Comparison of ENCODE assay signal across 10 cellular contexts in genomic region chr1:74010206-74010605, GRCh38.
A peak's percentile ranks its signal among the peaks of the same experiment; 100 is the strongest.
DNase-seq lines count a peak whose midpoint lies in the region; ATAC-seq and TF ChIP-seq lines count a peak whose summit lies in the region.
"Had no signal": no experiment of that assay in that cellular context is flagged by ENCODE, and none has a peak within 500 bp of the region (broad histone marks: within the 10 kb centered on the region; RNA-seq: fewer than 3 reads in every experiment).

No MANE protein-coding gene starts in this region.

- no peaks in the 10 kb centered on the region for H3K9me3 Mint-ChIP-seq in activated naive CD8-positive, alpha-beta T cell (ENCODE audit: low read depth)
- H3K9me3 Mint-ChIP-seq in activated naive CD8-positive, alpha-beta T cell treated with anti-CD3 and anti-CD28 coated beads, Interleukin-2, amount 50 U/mL, for 24 hours: no peaks in the 10 kb centered on the region
- no peaks in the 10 kb centered on the region for H3K9me3 Mint-ChIP-seq in WTC11
- H3K9me3 Mint-ChIP-seq in stimulated activated naive CD8-positive, alpha-beta T cell treated with anti-CD3 and anti-CD28 coated beads, Interleukin-15, amount 100 ng/mL, for 72 hours: no peaks in the 10 kb centered on the region

- DNase-seq in activated naive CD8-positive, alpha-beta T cell treated with anti-CD3 and anti-CD28 coated beads, Interleukin-2, amount 50 U/mL, for 24 hours: no peak
- peak; percentile 74 for DNase-seq in MM.1S
- peak; percentile 12 for DNase-seq in WTC11 (ENCODE audit: low spot score)
- DNase-seq in stimulated activated naive CD8-positive, alpha-beta T cell treated with anti-CD3 and anti-CD28 coated beads, Interleukin-15, amount 100 ng/mL, for 72 hours: no peak
- DNase-seq in esophagus muscularis mucosa (ENCODE audit: extremely low spot score): no peak
- DNase-seq in NCI-H446 treated with DMSO at 0.1 percent for 48 hours (lab: John Stamatoyannopoulos, UW): no peak
- DNase-seq: T1000 had no signal

- H3K27ac Mint-ChIP-seq in activated naive CD8-positive, alpha-beta T cell: no peak overlapping the region
- H3K27ac Mint-ChIP-seq in activated naive CD8-positive, alpha-beta T cell treated with anti-CD3 and anti-CD28 coated beads, Interleukin-2, amount 50 U/mL, for 24 hours: no peak overlapping the region
- no peak overlapping the region for H3K27ac Mint-ChIP-seq in WTC11
- no peak overlapping the region for H3K27ac Mint-ChIP-seq in stimulated activated naive CD8-positive, alpha-beta T cell treated with anti-CD3 and anti-CD28 coated beads, Interleukin-15, amount 100 ng/mL, for 72 hours

- H3F3A ChIP-seq in MM.1S (ENCODE audit: insufficient read depth, low read length): no peaks in the 10 kb centered on the region

- peak overlapping the region; percentile 8 for H3K4me3 Mint-ChIP-seq in activated naive CD8-positive, alpha-beta T cell
- no peak overlapping the region for H3K4me3 Mint-ChIP-seq in activated naive CD8-positive, alpha-beta T cell treated with anti-CD3 and anti-CD28 coated beads, Interleukin-2, amount 50 U/mL, for 24 hours
- H3K4me3 Mint-ChIP-seq in WTC11: no peak overlapping the region
- H3K4me3 Mint-ChIP-seq in stimulated activated naive CD8-positive, alpha-beta T cell treated with anti-CD3 and anti-CD28 coated beads, Interleukin-15, amount 100 ng/mL, for 72 hours: peak overlapping the region; percentile 8 to 23

- H3K9me2 ChIP-seq in MM.1S (replicated peaks; ENCODE audit: insufficient read depth, low read length): no peaks in the 10 kb centered on the region

- H3K27me3 Mint-ChIP-seq in activated naive CD8-positive, alpha-beta T cell: peaks cover 3% of the 10 kb centered on the region
- peaks cover 2% of the 10 kb centered on the region for H3K27me3 Mint-ChIP-seq in activated naive CD8-positive, alpha-beta T cell treated with anti-CD3 and anti-CD28 coated beads, Interleukin-2, amount 50 U/mL, for 24 hours
- H3K27me3 Mint-ChIP-seq in WTC11 (ENCODE audit: low read depth): no peaks in the 10 kb centered on the region
- H3K27me3 Mint-ChIP-seq in stimulated activated naive CD8-positive, alpha-beta T cell treated with anti-CD3 and anti-CD28 coated beads, Interleukin-15, amount 100 ng/mL, for 72 hours: no peaks in the 10 kb centered on the region

- no peaks in the 10 kb centered on the region for H3K36me3 ChIP-seq in MM.1S (replicated peaks; ENCODE audit: insufficient read depth, low read length)
- H3K36me3 ChIP-seq in esophagus muscularis mucosa: no peaks in the 10 kb centered on the region
- H3K36me3 ChIP-seq: tibial nerve had no signal

- no peaks in the 10 kb centered on the region for H4K20me1 ChIP-seq in MM.1S (ENCODE audit: insufficient read depth, low read length)

- peaks cover 3% of the 10 kb centered on the region; the same call in 1 of the 2 replicates for H3K4me1 ChIP-seq in MM.1S (ENCODE audit: low read length)
- H3K4me1 ChIP-seq in esophagus muscularis mucosa: no peaks in the 10 kb centered on the region

- no peak overlapping the region for H3K4me3 ChIP-seq in MM.1S (ENCODE audit: low read length)
- no peak overlapping the region for H3K4me3 ChIP-seq in esophagus muscularis mucosa
- H3K4me3 ChIP-seq: tibial nerve had no signal

- no peaks in the 10 kb centered on the region for H3K36me3 Mint-ChIP-seq in activated naive CD8-positive, alpha-beta T cell
- no peaks in the 10 kb centered on the region for H3K36me3 Mint-ChIP-seq in activated naive CD8-positive, alpha-beta T cell treated with anti-CD3 and anti-CD28 coated beads, Interleukin-2, amount 50 U/mL, for 24 hours (ENCODE audit: low read depth)
- no peaks in the 10 kb centered on the region for H3K36me3 Mint-ChIP-seq in WTC11

- intact Hi-C loops in esophagus muscularis mucosa (cut with DNase I): no loop called here

- WGBS in esophagus muscularis mucosa: 95% methylated on average over 7 of the region's 7 CpGs

- H3K27ac ChIP-seq in MM.1S (ENCODE audit: low read length) (no peak overlapping the region), esophagus muscularis mucosa (replicated peaks in 1 of 4) (no peak overlapping the region)
- H3K27ac ChIP-seq: tibial nerve had no signal

- no peaks in the 10 kb centered on the region for H3K27me3 ChIP-seq in MM.1S (replicated peaks; ENCODE audit: insufficient read depth, low read length)
- H3K27me3 ChIP-seq in esophagus muscularis mucosa: no peaks in the 10 kb centered on the region
- H3K27me3 ChIP-seq: tibial nerve had no signal

- H3K9me3 ChIP-seq in MM.1S (replicated peaks; ENCODE audit: insufficient read depth, low read length) (no peaks in the 10 kb centered on the region), esophagus muscularis mucosa (no peaks in the 10 kb centered on the region)
- H3K9me3 ChIP-seq: tibial nerve had no signal

- peaks cover 3% of the 10 kb centered on the region for H3K4me1 Mint-ChIP-seq in activated naive CD8-positive, alpha-beta T cell (ENCODE audit: low read depth)
- H3K4me1 Mint-ChIP-seq in activated naive CD8-positive, alpha-beta T cell treated with anti-CD3 and anti-CD28 coated beads, Interleukin-2, amount 50 U/mL, for 24 hours: peaks cover 7% of the 10 kb centered on the region
- peaks cover 12% of the 10 kb centered on the region for H3K4me1 Mint-ChIP-seq in WTC11
- peaks cover 7% of the 10 kb centered on the region for H3K4me1 Mint-ChIP-seq in stimulated activated naive CD8-positive, alpha-beta T cell treated with anti-CD3 and anti-CD28 coated beads, Interleukin-15, amount 100 ng/mL, for 72 hours

- TF ChIP-seq EP300 in esophagus muscularis mucosa (IDR thresholded peaks at IDR 0.05): no peak

- CTCF ChIA-PET in WTC11 (lab: Charles Lee): no interaction called here

- no peak for ATAC-seq in activated naive CD8-positive, alpha-beta T cell treated with anti-CD3 and anti-CD28 coated beads, Interleukin-2, amount 50 U/mL, for 24 hours
- ATAC-seq in WTC11 (no peak; the same call in 1 of the 2 replicates), HG03039 (IDR thresholded peaks at IDR 0.05; ENCODE audit: unreplicated experiment) (no peak)
- ATAC-seq in stimulated activated naive CD8-positive, alpha-beta T cell treated with anti-CD3 and anti-CD28 coated beads, Interleukin-15, amount 100 ng/mL, for 72 hours: no peak

- H3K79me2 ChIP-seq in MM.1S (ENCODE audit: low read length): no peaks in the 10 kb centered on the region

- POLR2A ChIA-PET in WTC11 (lab: Charles Lee): no interaction called here

- no peak overlapping the region for H3K9ac ChIP-seq in MM.1S (ENCODE audit: low read length)

- peak overlapping the region; percentile 38; the same call in 1 of the 2 replicates for H3K4me2 ChIP-seq in MM.1S (ENCODE audit: low read depth, low read length)

- TF ChIP-seq CTCF in MM.1S (IDR thresholded peaks at IDR 0.05; ENCODE audit: low read length) (no peak), WTC11 (IDR thresholded peaks at IDR 0.05) (no peak), esophagus muscularis mucosa (IDR thresholded peaks at IDR 0.05) (no peak)

- peak overlapping the region; percentile 39; the same call in 1 of the 2 replicates for H2AFZ ChIP-seq in MM.1S (ENCODE audit: low read length)

- TF ChIP-seq POLR2A in esophagus muscularis mucosa (IDR thresholded peaks at IDR 0.05; ENCODE audit: low read depth): no peak

TF ChIP-seq in WTC11, 78 proteins besides CTCF, POLR2A, EP300 and RAD21:
- no peak for TF ChIP-seq SMAD4 (CRISPR knock-in tag; IDR thresholded peaks at IDR 0.05)
- no peak for TF ChIP-seq HMGA2 (CRISPR knock-in tag; IDR thresholded peaks at IDR 0.05)
- TF ChIP-seq FOXJ3 (CRISPR knock-in tag; IDR thresholded peaks at IDR 0.05; ENCODE audit: borderline replicate concordance): no peak
- TF ChIP-seq EMX1 (CRISPR knock-in tag; IDR thresholded peaks at IDR 0.05): no peak

Comparison
In these comparisons a context has a peak if more than half of its experiments do, and no peak if none do; other contexts are left out.
1. H3K4me3 Mint-ChIP-seq: peak in activated naive CD8-positive, alpha-beta T cell (single experiment) and stimulated activated naive CD8-positive, alpha-beta T cell treated with anti-CD3 and anti-CD28 coated beads, Interleukin-15, amount 100 ng/mL, for 72 hours (2 of 2); none in activated naive CD8-positive, alpha-beta T cell treated with anti-CD3 and anti-CD28 coated beads, Interleukin-2, amount 50 U/mL, for 24 hours (single experiment) and WTC11 (single experiment).
2. DNase-seq: peak in MM.1S (single experiment) and WTC11 (single experiment); none in activated naive CD8-positive, alpha-beta T cell treated with anti-CD3 and anti-CD28 coated beads, Interleukin-2, amount 50 U/mL, for 24 hours (single experiment), stimulated activated naive CD8-positive, alpha-beta T cell treated with anti-CD3 and anti-CD28 coated beads, Interleukin-15, amount 100 ng/mL, for 72 hours (0 of 2), esophagus muscularis mucosa (single experiment) and NCI-H446 treated with DMSO at 0.1 percent for 48 hours (single experiment).